ENCODE assay signal across 16 cellular contexts in genomic region chr6:72783035-72783434, GRCh38.
"Had no signal": no experiment of that assay in that cellular context is flagged by ENCODE, and none has a peak within 500 bp of the region (broad histone marks: within the 10 kb centered on the region; RNA-seq: fewer than 3 reads in every experiment).

No MANE protein-coding gene starts in this region.

- H3K4me1 ChIP-seq: uterus had no signal

- H3K27ac ChIP-seq: tibial nerve, uterus had no signal

- H3K9me3 ChIP-seq: ascending aorta, esophagus muscularis mucosa, tibial nerve, uterus had no signal

- H3K36me3 ChIP-seq: ascending aorta, esophagus muscularis mucosa, tibial nerve, uterus had no signal

- H3K27me3 ChIP-seq: ascending aorta, esophagus muscularis mucosa, tibial nerve, uterus had no signal

- H3K4me3 ChIP-seq: ascending aorta, esophagus muscularis mucosa, lung, tibial nerve, uterus had no signal

- ATAC-seq: activated T-cell treated with anti-CD3 and anti-CD28 coated beads, Interleukin-2, amount 50 U/mL, for 4 hours; left colon; T-cell had no signal

- DNase-seq: activated B cell treated with CpG ODN at 0.5 μM for 24 hours; activated CD4-positive, alpha-beta T cell treated with anti-CD3 and anti-CD28 coated beads, Interleukin-2, amount 50 U/mL, for 1 hour; activated CD8-positive, alpha-beta memory T cell treated with anti-CD3 and anti-CD28 coated beads, Interleukin-2, amount 50 U/mL, for 4 hours; activated naive CD4-positive, alpha-beta T cell treated with anti-CD3 and anti-CD28 coated beads for 36 hours; activated T-cell treated with anti-CD3 and anti-CD28 coated beads, Interleukin-2, amount 50 U/mL, for 4 hours; effector CD8-positive, alpha-beta T cell; islet precursor cell; left colon; right cardiac atrium; stimulated activated CD4-positive, alpha-beta T cell treated with anti-CD3 and anti-CD28 coated beads, Interleukin-2, amount 100 ng/mL, for 48 hours; T-cell; uterus had no signal
